ENCODE assay signal across 17 cellular contexts in the genomic region with DNA sequence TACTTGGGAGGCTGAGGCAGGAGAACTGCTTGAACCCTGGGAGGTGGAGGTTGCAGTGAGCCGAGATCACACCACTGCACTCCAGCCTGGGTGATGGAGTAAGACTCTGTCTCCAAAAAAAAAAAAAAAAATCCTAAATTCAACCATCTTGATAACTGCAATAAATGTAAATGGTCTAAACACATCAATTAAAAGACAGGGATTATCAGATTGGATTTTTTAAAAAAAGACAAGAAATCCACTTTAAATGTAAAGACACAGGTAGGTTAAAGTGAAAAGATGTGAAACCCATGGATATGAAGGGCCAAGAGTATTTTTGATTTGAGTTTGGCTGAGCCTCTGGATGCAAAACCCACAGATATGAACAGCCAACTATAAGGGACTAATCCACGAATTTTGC.
DNase-seq lines count a peak whose midpoint lies in the region; ATAC-seq, FAIRE-seq and TF ChIP-seq lines count a peak whose summit lies in the region.
"Had no signal": no experiment of that assay in that cellular context is flagged by ENCODE, and none has a peak within 500 bp of the region (broad histone marks: within the 10 kb centered on the region; RNA-seq: fewer than 3 reads in every experiment).

No MANE protein-coding gene starts in this region.

- no peak overlapping the region for H4K91ac ChIP-seq in IMR-90 (ENCODE audit: insufficient read depth, low read depth, low read length)

- RAD21 ChIA-PET in GM12878 (lab: Charles Lee; ENCODE audit: unreplicated experiment): no interaction called here

- H3K56ac ChIP-seq in IMR-90 (ENCODE audit: extremely low read depth, insufficient read depth, low read length): no peak overlapping the region

- no peak overlapping the region for H3K27ac ChIP-seq in BLaER1
- H3K27ac ChIP-seq in IMR-90 (ENCODE audit: insufficient read depth, low read length): no peak overlapping the region
- no peak overlapping the region for H3K27ac ChIP-seq in GM12878 (ENCODE audit: control insufficient read depth, insufficient read depth)
- H3K27ac ChIP-seq: GM23248, HL-60, KMS-11 had no signal

- no peaks in the 10 kb centered on the region for H4K20me1 ChIP-seq in BLaER1
- H4K20me1 ChIP-seq in IMR-90 (ENCODE audit: insufficient read depth, low read length): no peaks in the 10 kb centered on the region
- H4K20me1 ChIP-seq in GM12878 (ENCODE audit: control insufficient read depth, insufficient read depth): no peaks in the 10 kb centered on the region

- TF ChIP-seq EP300 in GM12878 (IDR thresholded peaks at IDR 0.05; ENCODE audit: borderline replicate concordance in 1 of 2, control insufficient read depth in 1 of 2, low read depth in 2 of 2, low read length in 2 of 2): no peak

- 0 out of 2 replicates have a peak overlapping the region, but pooled peaks have one; percentile 16 for H3K4me3 ChIP-seq in BLaER1
- no peak overlapping the region for H3K4me3 ChIP-seq in IMR-90 (ENCODE audit: insufficient read depth, low read depth, low read length)
- H3K4me3 ChIP-seq in GM12878: no peak overlapping the region
- H3K4me3 ChIP-seq: GM23248 had no signal

- no peak overlapping the region for H2BK15ac ChIP-seq in IMR-90 (ENCODE audit: low read depth, low read length)

- POLR2A ChIA-PET in IMR-90 (lab: Charles Lee; ENCODE audit: unreplicated experiment): no interaction called here
- POLR2A ChIA-PET in GM12878 (lab: Charles Lee): interaction anchor here (0.7 kb wide), 1 partner anchor 115 kb away, joined by 5 read pairs; no protein-coding TSS in a partner anchor

- no TSS peak for BruUV-seq in IMR-90 (replicated peaks; lab: Mats Ljungman, UMichigan)
- no TSS peak for BruUV-seq in GM12878 (replicated peaks; lab: Mats Ljungman, UMichigan)

- H3K4me2 ChIP-seq in BLaER1 (no peak overlapping the region), IMR-90 (ENCODE audit: low read depth, low read length) (no peak overlapping the region), GM12878 (ENCODE audit: control insufficient read depth, insufficient read depth) (no peak overlapping the region)
- H3K4me2 ChIP-seq: KMS-11 had no signal

- dilution Hi-C loops in IMR-90 (cut with HindIII; ENCODE audit: low sequenced_read_pairs, unreplicated experiment): no loop called here

- H3K4me1 ChIP-seq in BLaER1 (no peaks in the 10 kb centered on the region), IMR-90 (ENCODE audit: control insufficient read depth, insufficient read depth, low read length) (no peaks in the 10 kb centered on the region), GM12878 (ENCODE audit: control insufficient read depth, insufficient read depth, low read length) (no peaks in the 10 kb centered on the region)
- H3K4me1 ChIP-seq: Caco-2 had no signal

- in situ Hi-C loops in IMR-90 (cut with MboI; ENCODE audit: low sequenced_read_pairs): no loop called here
- in situ Hi-C loops in GM12878 (cut with MboI): no loop called here
- in situ Hi-C loops in GM13977 (cut with MboI; ENCODE audit: low pct_unique_long_range_greater_than_20kb, low sequenced_read_pairs, unreplicated experiment): no loop called here

- FAIRE-seq in GM12878 (lab: Jason Lieb, UNC): no peak
- peak; percentile 5 for FAIRE-seq in islet of Langerhans (lab: Jason Lieb, UNC)
- FAIRE-seq: GM18507 had no signal

- no peak overlapping the region for H3K4ac ChIP-seq in IMR-90 (ENCODE audit: low read depth, low read length)

- no peak overlapping the region for H3K14ac ChIP-seq in IMR-90 (replicated peaks; ENCODE audit: low read depth, low read length)

- H3K27me3 ChIP-seq in BLaER1: no peaks in the 10 kb centered on the region
- H3K27me3 ChIP-seq in IMR-90 (ENCODE audit: control insufficient read depth, insufficient read depth, low read length): no peaks in the 10 kb centered on the region
- H3K27me3 ChIP-seq in GM12878 (replicated peaks in 1 of 2; ENCODE audit: control insufficient read depth in 2 of 2, insufficient read depth in 2 of 2, low read length in 1 of 2): no peaks in the 10 kb centered on the region

- H4K5ac ChIP-seq in IMR-90 (ENCODE audit: low read depth, low read length): no peak overlapping the region

- WGBS in IMR-90 (ENCODE audit: extremely low coverage in 2 of 2, insufficient read length in 1 of 2), 2 experiments: no CpG with 5 or more reads among the region's 2 CpGs
- 95% methylated on average over 2 of the region's 2 CpGs for WGBS in GM12878 (ENCODE audit: insufficient coverage, insufficient replicate concordance, low lambda C conversion rate, missing lambda C conversion rate)

- no peak overlapping the region for H2AK9ac ChIP-seq in IMR-90 (replicated peaks; ENCODE audit: low read depth, low read length, poor library complexity)

- ATAC-seq in IMR-90 (ENCODE audit: low read depth) (no peak), GM12878 (no peak), HG03342 (IDR thresholded peaks at IDR 0.05; ENCODE audit: unreplicated experiment) (no peak)

- H2AK5ac ChIP-seq in IMR-90 (ENCODE audit: low read depth, low read length): no peak overlapping the region

- TF ChIP-seq RAD21 in IMR-90 (IDR thresholded peaks at IDR 0.05; ENCODE audit: low read length) (no peak), GM12878 (IDR thresholded peaks at IDR 0.05; ENCODE audit: insufficient read depth, low read depth, low read length) (no peak)

- no peak overlapping the region for H3K18ac ChIP-seq in IMR-90 (ENCODE audit: low read depth, low read length)

- H2AFZ ChIP-seq in IMR-90 (replicated peaks; ENCODE audit: low read length, poor library complexity) (no peak overlapping the region), GM12878 (ENCODE audit: control insufficient read depth, low read depth, low read length) (no peak overlapping the region)
- H2AFZ ChIP-seq: GM23248 had no signal

- TF ChIP-seq POLR2A in IMR-90 (IDR thresholded peaks at IDR 0.05; ENCODE audit: low read depth, low read length) (no peak), GM12878 (IDR thresholded peaks at IDR 0.05; ENCODE audit: low read depth, low read length) (no peak)

- CTCF ChIA-PET in IMR-90 (lab: Yijun Ruan, JAX) (no interaction called here), GM12878 (lab: Yijun Ruan, JAX) (no interaction called here)

- H2BK5ac ChIP-seq in IMR-90 (ENCODE audit: low read depth, low read length, poor library complexity, severe bottlenecking): no peak overlapping the region

- no peaks in the 10 kb centered on the region for H3K79me2 ChIP-seq in GM12878 (ENCODE audit: control insufficient read depth, insufficient read depth, low read length)

- H3K9ac ChIP-seq in BLaER1 (no peak overlapping the region), IMR-90 (ENCODE audit: low read depth, low read length) (no peak overlapping the region), GM12878 (ENCODE audit: control insufficient read depth, insufficient read depth, low read length) (no peak overlapping the region)
- H3K9ac ChIP-seq: GM23248, KMS-11 had no signal

- H3K36me3 ChIP-seq in BLaER1 (peaks cover 100% of the 10 kb centered on the region), IMR-90 (ENCODE audit: control insufficient read depth, insufficient read depth, low read length) (peaks cover 54% of the 10 kb centered on the region), GM12878 (ENCODE audit: control insufficient read depth in 2 of 2, insufficient read depth in 2 of 2, low read length in 1 of 2) (peaks cover 11 to 43% of the 10 kb centered on the region in 2 experiments)

- TF ChIP-seq CTCF in IMR-90 (conservative IDR thresholded peaks at IDR 0.05; ENCODE audit: low read depth, low read length) (no peak), GM12878 (IDR thresholded peaks at IDR 0.05 in 2 of 3, conservative IDR thresholded peaks at IDR 0.05 in 1 of 3; ENCODE audit: control insufficient read depth in 2 of 3, extremely low read depth in 1 of 3, insufficient read depth in 1 of 3, low read depth in 3 of 3, low read length in 3 of 3) (no peak), GM13977 (IDR thresholded peaks at IDR 0.05; ENCODE audit: extremely low read depth, insufficient read depth, missing control alignments) (no peak)

- H4K8ac ChIP-seq in IMR-90 (ENCODE audit: low read depth in 2 of 2, low read length in 2 of 2): no peak overlapping the region

- H3K9me3 ChIP-seq in BLaER1: peaks cover 68% of the 10 kb centered on the region
- peaks cover 37% of the 10 kb centered on the region for H3K9me3 ChIP-seq in IMR-90 (ENCODE audit: control insufficient read depth, insufficient read depth, low read length)
- peaks cover 26% of the 10 kb centered on the region for H3K9me3 ChIP-seq in GM12878 (replicated peaks; ENCODE audit: control insufficient read depth, insufficient read depth, low read length)

- SMC1A ChIA-PET in GM12878 (lab: Charles Lee; ENCODE audit: uncharacterized antibody, unreplicated experiment): no interaction called here

- H2BK120ac ChIP-seq in IMR-90 (ENCODE audit: low read depth, low read length): no peak overlapping the region

- H3K79me1 ChIP-seq in IMR-90 (ENCODE audit: low read depth in 1 of 2, low read length in 2 of 2): no peaks in the 10 kb centered on the region

- H2BK20ac ChIP-seq in IMR-90 (ENCODE audit: low read depth, low read length): no peak overlapping the region

- DNase-seq in IMR-90: no peak
- no peak for DNase-seq in GM12878 (ENCODE audit: low read depth, low spot score)
- no peak for DNase-seq in activated effector memory CD4-positive, alpha-beta T cell treated with Interleukin-2 at 50 U/mL for 16 hours
- DNase-seq in GM13977 (ENCODE audit: low spot score): no peak
- DNase-seq: Caco-2; CD8-positive, alpha-beta memory T cell; DND-41; GDM1; GM23248; H7; HFFc6 had no signal

- H3K9me1 ChIP-seq in IMR-90 (ENCODE audit: insufficient read depth, low read length): no peaks in the 10 kb centered on the region

- intact Hi-C loops in IMR-90 (cut with micrococcal nuclease) (no loop called here), GM12878 (cut with micrococcal nuclease; ENCODE audit: unreplicated experiment) (no loop called here)

- H3K23ac ChIP-seq in IMR-90 (ENCODE audit: low read depth, low read length): no peak overlapping the region

TF ChIP-seq in IMR-90, 13 proteins besides CTCF, POLR2A, EP300 and RAD21:
- TF ChIP-seq CHD1 (IDR thresholded peaks at IDR 0.05; ENCODE audit: low read depth, low read length) (no peak), MAFK (IDR thresholded peaks at IDR 0.05; ENCODE audit: low read depth, low read length) (no peak), RCOR1 (IDR thresholded peaks at IDR 0.05; ENCODE audit: insufficient replicate concordance, low read length) (peak; percentile 40), RFX5 (IDR thresholded peaks at IDR 0.05; ENCODE audit: low read depth, low read length) (no peak)
